ENCODE assay signal across 8 cellular contexts in the genomic region with DNA sequence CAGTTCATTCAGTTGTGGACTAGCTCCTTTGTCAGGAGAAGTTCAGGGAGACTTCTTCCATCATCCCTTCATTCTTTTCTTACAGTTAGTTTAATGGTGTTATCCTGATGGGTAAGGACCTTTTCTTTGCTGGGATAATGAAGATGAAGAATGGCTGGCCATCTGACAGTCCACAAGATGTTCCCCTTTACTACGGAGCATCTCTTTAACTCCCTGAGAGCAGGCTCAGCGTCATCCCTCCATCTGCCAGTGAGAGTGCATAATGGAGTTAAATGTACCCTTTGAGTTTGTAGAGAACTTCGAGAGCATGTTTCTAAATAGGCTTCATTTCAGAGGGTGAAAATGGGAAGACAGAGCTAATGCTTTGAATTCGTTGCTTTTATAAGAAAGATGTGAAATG.
DNase-seq lines count a peak whose midpoint lies in the region; ATAC-seq, FAIRE-seq and TF ChIP-seq lines count a peak whose summit lies in the region.

No MANE protein-coding gene starts in this region.

- peak overlapping the region; percentile 97 to 99 for H3K4me3 Mint-ChIP-seq in effector memory CD8-positive, alpha-beta T cell
- H3K4me3 Mint-ChIP-seq in nephron = peak overlapping the region; percentile 97 to 98 (median 97)

- no peak for TF ChIP-seq CTCF in RWPE1 (conservative IDR thresholded peaks at IDR 0.05; ENCODE audit: low read depth)
- no peak for TF ChIP-seq CTCF in nephron (IDR thresholded peaks at IDR 0.05; ENCODE audit: unreplicated experiment in 3 of 3)

- H3K4me1 Mint-ChIP-seq in effector memory CD8-positive, alpha-beta T cell (ENCODE audit: low read depth in 2 of 2) = peaks cover 36 to 57% of the 10 kb centered on the region in 2 donors
- peaks cover 34% of the 10 kb centered on the region for H3K4me1 Mint-ChIP-seq in nephron

- no peak for ATAC-seq in effector memory CD8-positive, alpha-beta T cell (replicated peaks)
- ATAC-seq in GM21390 (IDR thresholded peaks at IDR 0.05; ENCODE audit: unreplicated experiment) = no peak

- peak overlapping the region; percentile 93 to 96 for H3K27ac Mint-ChIP-seq in effector memory CD8-positive, alpha-beta T cell
- peak overlapping the region; percentile 95 to 99 (median 98) for H3K27ac Mint-ChIP-seq in nephron

- peaks cover 40% of the 10 kb centered on the region for H3K36me3 Mint-ChIP-seq in effector memory CD8-positive, alpha-beta T cell (ENCODE audit: insufficient read depth)
- peaks cover 19% of the 10 kb centered on the region for H3K36me3 Mint-ChIP-seq in nephron (ENCODE audit: low read depth)

- peak; percentile 93 for FAIRE-seq in GM19239 (lab: Jason Lieb, UNC)

- CTCF ChIA-PET in RWPE1 (lab: Yijun Ruan, JAX) (interaction anchor here (0.7 kb wide), 1 partner anchor 434 kb away, joined by 3 read pairs; no protein-coding TSS in a partner anchor), HEK293T (lab: Yijun Ruan, JAX) (interaction anchor here (0.8 to 1.3 kb wide), 3 partner anchors 11 to 41 kb away, joined by 3 to 4 read pairs (median 4); no protein-coding TSS in a partner anchor)

- H3K27me3 Mint-ChIP-seq in effector memory CD8-positive, alpha-beta T cell = no peaks in the 10 kb centered on the region
- no peaks in the 10 kb centered on the region for H3K27me3 Mint-ChIP-seq in nephron (ENCODE audit: low read depth)

- no peak overlapping the region for H3K27ac ChIP-seq in RWPE1

- DNase-seq in Ammon's horn (ENCODE audit: low spot score) = peak; percentile 56
- no peak for DNase-seq in GM19239 (ENCODE audit: insufficient read length, low spot score)
- peak; percentile 7 for DNase-seq in RWPE1 (ENCODE audit: low spot score)
- DNase-seq in effector memory CD8-positive, alpha-beta T cell = no peak
- no peak for DNase-seq in DMS153 (lab: John Stamatoyannopoulos, UW)
- no peak for DNase-seq in HEK293T (ENCODE audit: extremely low spot score)

- no peaks in the 10 kb centered on the region for H3K9me3 Mint-ChIP-seq in effector memory CD8-positive, alpha-beta T cell
- H3K9me3 Mint-ChIP-seq in nephron = no peaks in the 10 kb centered on the region

- POLR2A ChIA-PET in RWPE1 (lab: Yijun Ruan, JAX; ENCODE audit: low non-redundant PET) = no interaction called here
- POLR2A ChIA-PET in HEK293T (lab: Yijun Ruan, JAX) = interaction anchor here (5.7 to 6.2 kb wide), 2 partner anchors 72 to 142 kb away, joined by 42 to 55 read pairs; a partner anchor contains a TSS

TF ChIP-seq in HEK293T, 16 proteins besides CTCF, POLR2A, EP300 and RAD21:
- no peak for TF ChIP-seq BHLHE40 (IDR thresholded peaks at IDR 0.05; ENCODE audit: borderline replicate concordance)
- no peak for TF ChIP-seq NFRKB (IDR thresholded peaks at IDR 0.05)
- TF ChIP-seq FOXM1 (IDR thresholded peaks at IDR 0.05; ENCODE audit: borderline replicate concordance) = no peak
TF ChIP-seq in HEK293T: peak in this region for 0.

Comparison
In these comparisons a context has a peak if more than half of its experiments do, and no peak if none do; other contexts are left out.
1. DNase-seq: peak in Ammon's horn (single experiment) and RWPE1 (single experiment); none in GM19239 (single experiment), effector memory CD8-positive, alpha-beta T cell (0 of 3), DMS153 (single experiment) and HEK293T (single experiment).